1 cellular context compared by ENCODE assay signal in the genomic region with DNA sequence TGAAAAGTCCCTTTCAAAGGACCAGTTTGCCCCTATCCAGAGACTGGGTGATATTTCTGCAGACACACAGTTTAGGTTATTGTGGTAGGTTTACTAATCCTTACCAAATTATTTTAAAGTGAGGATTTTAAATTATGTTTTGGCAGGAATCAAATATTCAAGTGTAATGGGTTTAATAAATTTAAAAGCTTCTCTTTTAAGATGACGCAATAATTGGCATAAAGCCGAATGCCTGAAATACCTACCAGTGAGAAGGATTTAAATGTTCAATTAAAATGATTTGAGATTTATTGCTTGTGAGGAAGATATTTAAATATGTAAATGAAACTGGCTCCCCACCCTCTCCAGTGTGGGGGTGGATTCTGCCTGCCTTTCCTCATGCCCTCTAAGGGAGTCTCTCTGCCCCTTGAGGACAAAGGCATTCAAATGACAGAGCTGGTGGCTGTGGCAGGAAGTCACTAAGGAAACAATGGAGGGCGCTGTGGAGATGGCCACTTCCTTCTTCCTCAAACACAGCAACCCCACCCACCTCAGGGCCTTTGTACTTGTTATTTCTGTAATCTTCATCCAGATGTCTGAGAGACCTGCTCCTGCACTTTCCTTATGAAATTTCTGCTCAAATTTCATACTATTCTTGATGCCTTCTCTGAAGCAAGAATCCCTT.
TF ChIP-seq lines count a peak whose summit lies in the region.

No MANE protein-coding gene starts in this region.

TF ChIP-seq in K562, 482 proteins besides CTCF, POLR2A, EP300 and RAD21 (continued from another document):
- TF ChIP-seq HMBOX1 (IDR thresholded peaks at IDR 0.05), result no peak
- TF ChIP-seq SMARCE1 (IDR thresholded peaks at IDR 0.05), result peak; percentile 20; the same call in 1 of the 2 replicates
- no peak for TF ChIP-seq ZNF57 (CRISPR knock-in tag; IDR thresholded peaks at IDR 0.05)
- TF ChIP-seq BDP1 (IDR thresholded peaks at IDR 0.05; ENCODE audit: insufficient read depth, insufficient read length), result no peak
- peak; percentile 48; the same call in 1 of the 2 replicates for TF ChIP-seq CC2D1A (IDR thresholded peaks at IDR 0.05)
- no peak for TF ChIP-seq NCOA4 (IDR thresholded peaks at IDR 0.05; ENCODE audit: partially characterized antibody)
- TF ChIP-seq JUNB (CRISPR knock-in tag; conservative IDR thresholded peaks at IDR 0.05), result no peak
- TF ChIP-seq FOSL1 (tag; conservative IDR thresholded peaks at IDR 0.05), result 0 out of 2 replicates have a peak, but pooled peaks have one; percentile 23
- TF ChIP-seq, protein P1, sequence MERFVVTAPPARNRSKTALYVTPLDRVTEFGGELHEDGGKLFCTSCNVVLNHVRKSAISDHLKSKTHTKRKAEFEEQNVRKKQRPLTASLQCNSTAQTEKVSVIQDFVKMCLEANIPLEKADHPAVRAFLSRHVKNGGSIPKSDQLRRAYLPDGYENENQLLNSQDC (CRISPR knock-in tag; IDR thresholded peaks at IDR 0.05), result no peak
- peak; percentile 63 for TF ChIP-seq GABPB1 (CRISPR knock-in tag; IDR thresholded peaks at IDR 0.05)
- TF ChIP-seq ETV1 (tag; conservative IDR thresholded peaks at IDR 0.05; ENCODE audit: low read depth), result peak; percentile 87
- TF ChIP-seq ZNF445 (CRISPR knock-in tag; IDR thresholded peaks at IDR 0.05; ENCODE audit: low read depth), result no peak
- TF ChIP-seq TCFL5 (CRISPR knock-in tag; conservative IDR thresholded peaks at IDR 0.05), result no peak
- peak in 1 of 2 experiments; percentile 63; a peak in 1 of 4 replicates for TF ChIP-seq RCOR1 (IDR thresholded peaks at IDR 0.05; ENCODE audit: borderline replicate concordance in 1 of 2, low read depth in 2 of 2, low read length in 2 of 2)
- TF ChIP-seq YY1 (IDR thresholded peaks at IDR 0.05; ENCODE audit: borderline replicate concordance in 1 of 3, control insufficient read depth in 1 of 3, extremely low read depth in 1 of 3, insufficient read depth in 3 of 3, insufficient read length in 1 of 3, insufficient replicate concordance in 2 of 3, low read depth in 1 of 3, low read length in 2 of 3), result peak in 1 of 3 experiments; percentile 32
- TF ChIP-seq BACH1 (tag; IDR thresholded peaks at IDR 0.05), result no peak
- TF ChIP-seq TCF3 (CRISPR knock-in tag; IDR thresholded peaks at IDR 0.05), result 0 out of 2 replicates have a peak, but pooled peaks have one; percentile 10
- TF ChIP-seq, protein P2, sequence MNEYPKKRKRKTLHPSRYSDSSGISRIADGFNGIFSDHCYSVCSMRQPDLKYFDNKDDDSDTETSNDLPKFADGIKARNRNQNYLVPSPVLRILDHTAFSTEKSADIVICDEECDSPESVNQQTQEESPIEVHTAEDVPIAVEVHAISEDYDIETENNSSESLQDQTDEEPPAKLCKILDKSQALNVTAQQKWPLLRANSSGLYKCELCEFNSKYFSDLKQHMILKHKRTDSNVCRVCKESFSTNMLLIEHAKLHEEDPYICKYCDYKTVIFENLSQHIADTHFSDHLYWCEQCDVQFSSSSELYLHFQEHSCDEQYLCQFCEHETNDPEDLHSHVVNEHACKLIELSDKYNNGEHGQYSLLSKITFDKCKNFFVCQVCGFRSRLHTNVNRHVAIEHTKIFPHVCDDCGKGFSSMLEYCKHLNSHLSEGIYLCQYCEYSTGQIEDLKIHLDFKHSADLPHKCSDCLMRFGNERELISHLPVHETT (CRISPR knock-in tag; conservative IDR thresholded peaks at IDR 0.05 in 1 of 2, IDR thresholded peaks at IDR 0.05 in 1 of 2), result no peak
- no peak for TF ChIP-seq PURB (CRISPR knock-in tag; IDR thresholded peaks at IDR 0.05; ENCODE audit: low read depth)
- 0 out of 4 replicates have a peak, but pooled peaks of 1 of the 2 experiments have one; percentile 16 for TF ChIP-seq FOXK2 (conservative IDR thresholded peaks at IDR 0.05 in 1 of 2, IDR thresholded peaks at IDR 0.05 in 1 of 2; ENCODE audit: low read depth in 2 of 2)
- peak; percentile 34; the same call in 1 of the 2 replicates for TF ChIP-seq SMC3 (conservative IDR thresholded peaks at IDR 0.05; ENCODE audit: insufficient read depth, low read depth, low read length)
